Comparison of ENCODE assay signal across 1 cellular context in genomic region chr1:116418091-116418830, GRCh38.
A peak's percentile ranks its signal among the peaks of the same experiment; 100 is the strongest.
TF ChIP-seq lines count a peak whose summit lies in the region.

No MANE protein-coding gene starts in this region.

TF ChIP-seq in GM12878, 131 proteins besides CTCF, POLR2A, EP300 and RAD21 (continued from another document):
- TF ChIP-seq IRF3 (IDR thresholded peaks at IDR 0.05) (no peak; the same call in 1 of the 2 replicates), TAF1 (IDR thresholded peaks at IDR 0.05; ENCODE audit: borderline replicate concordance, low read depth, low read length) (peak; percentile 83), KAT2A (conservative IDR thresholded peaks at IDR 0.05; ENCODE audit: control insufficient read depth, low read depth, low read length) (no peak), NR2C1 (IDR thresholded peaks at IDR 0.05) (0 out of 2 replicates have a peak, but pooled peaks have one; percentile 20), ZNF687 (IDR thresholded peaks at IDR 0.05) (peak; percentile 79), IRF4 (IDR thresholded peaks at IDR 0.05; ENCODE audit: low read depth, low read length) (0 out of 2 replicates have a peak, but pooled peaks have one; percentile 15), PML (IDR thresholded peaks at IDR 0.05; ENCODE audit: low read length) (peak; percentile 82), YY1 (IDR thresholded peaks at IDR 0.05; ENCODE audit: low read depth, low read length) (0 out of 2 replicates have a peak, but pooled peaks have one; percentile 8)
- TF ChIP-seq, protein P1, sequence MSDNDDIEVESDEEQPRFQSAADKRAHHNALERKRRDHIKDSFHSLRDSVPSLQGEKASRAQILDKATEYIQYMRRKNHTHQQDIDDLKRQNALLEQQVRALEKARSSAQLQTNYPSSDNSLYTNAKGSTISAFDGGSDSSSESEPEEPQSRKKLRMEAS (IDR thresholded peaks at IDR 0.05; ENCODE audit: low read depth, low read length), result peak; percentile 33
- TF ChIP-seq, protein P2, sequence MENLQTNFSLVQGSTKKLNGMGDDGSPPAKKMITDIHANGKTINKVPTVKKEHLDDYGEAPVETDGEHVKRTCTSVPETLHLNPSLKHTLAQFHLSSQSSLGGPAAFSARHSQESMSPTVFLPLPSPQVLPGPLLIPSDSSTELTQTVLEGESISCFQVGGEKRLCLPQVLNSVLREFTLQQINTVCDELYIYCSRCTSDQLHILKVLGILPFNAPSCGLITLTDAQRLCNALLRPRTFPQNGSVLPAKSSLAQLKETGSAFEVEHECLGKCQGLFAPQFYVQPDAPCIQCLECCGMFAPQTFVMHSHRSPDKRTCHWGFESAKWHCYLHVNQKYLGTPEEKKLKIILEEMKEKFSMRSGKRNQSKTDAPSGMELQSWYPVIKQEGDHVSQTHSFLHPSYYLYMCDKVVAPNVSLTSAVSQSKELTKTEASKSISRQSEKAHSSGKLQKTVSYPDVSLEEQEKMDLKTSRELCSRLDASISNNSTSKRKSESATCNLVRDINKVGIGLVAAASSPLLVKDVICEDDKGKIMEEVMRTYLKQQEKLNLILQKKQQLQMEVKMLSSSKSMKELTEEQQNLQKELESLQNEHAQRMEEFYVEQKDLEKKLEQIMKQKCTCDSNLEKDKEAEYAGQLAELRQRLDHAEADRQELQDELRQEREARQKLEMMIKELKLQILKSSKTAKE (IDR thresholded peaks at IDR 0.05; ENCODE audit: low read depth, poor library complexity, severe bottlenecking), result no peak
